In genomic region chr19:23523863-23524262, GRCh38 we compare ENCODE assay signal across 24 cellular contexts.
"Had no signal": no experiment of that assay in that cellular context is flagged by ENCODE, and none has a peak within 500 bp of the region (broad histone marks: within the 10 kb centered on the region; RNA-seq: fewer than 3 reads in every experiment).

No MANE protein-coding gene starts in this region.

- DNase-seq: head of caudate nucleus; kidney; lower lobe of right lung; mammary epithelial cell; mesenchymal stem cell; naive thymus-derived CD8-positive, alpha-beta T cell; nucleus accumbens; pancreas; posterior cingulate gyrus; retina; right lobe of liver; stimulated activated CD4-positive, alpha-beta T cell treated with anti-CD3 and anti-CD28 coated beads, Interleukin-1b, Interleukin-23, amount 100 ng/mL, for 48 hours; stimulated activated CD4-positive, alpha-beta T cell treated with anti-CD3 and anti-CD28 coated beads, Interleukin-2, amount 100 ng/mL, for 48 hours; stimulated activated CD4-positive, alpha-beta T cell treated with anti-CD3 and anti-CD28 coated beads, Interleukin-4, amount 100 ng/mL, for 4 hours; stimulated activated CD8-positive, alpha-beta memory T cell treated with anti-CD3 and anti-CD28 coated beads, Interleukin-4, amount 100 ng/mL, for 48 hours; stimulated activated naive CD4-positive, alpha-beta T cell treated with Interleukin-2 at 50 U/mL for 16 hours; stimulated activated naive CD8-positive, alpha-beta T cell treated with anti-CD3 and anti-CD28 coated beads, Interleukin-15, amount 100 ng/mL, for 72 hours; substantia nigra; uterus had no signal

- ATAC-seq: lower lobe of right lung; naive thymus-derived CD8-positive, alpha-beta T cell; pancreas; right lobe of liver; stimulated activated memory B cell treated with anti-CD40 and anti-IgM and Interleukin-4, amounts not matched to agents 10 μg/mL and 1 μg/mL and 100 μg/mL, for 72 hours; stimulated activated naive CD8-positive, alpha-beta T cell treated with anti-CD3 and anti-CD28 coated beads, Interleukin-15, amount 100 ng/mL, for 72 hours had no signal

- H3K27me3 ChIP-seq: hepatocyte, pancreas, right lobe of liver, tibial nerve, uterus had no signal

- H3K4me1 ChIP-seq: lower lobe of right lung, pancreas, prostate gland, right lobe of liver, tibial nerve, uterus had no signal

- H3K9me3 ChIP-seq: lower lobe of right lung, pancreas, prostate gland, right lobe of liver, uterus had no signal

- H3K27ac ChIP-seq: lower lobe of right lung, pancreas, prostate gland, right lobe of liver, tibial nerve, uterus had no signal

- H3K4me3 ChIP-seq: hepatocyte, lower lobe of right lung, pancreas, prostate gland, right lobe of liver, smooth muscle cell, tibial nerve, uterus had no signal

- H3K36me3 ChIP-seq: lower lobe of right lung, pancreas, prostate gland, right lobe of liver, tibial nerve, uterus had no signal
